In genomic region chr17:5630434-5630833, GRCh38 we compare ENCODE assay signal across 23 cellular contexts. TPM values are rescaled to one million over a fixed set of nuclear protein-coding genes. Genes with fewer than 3 reads are reported as not detected.
DNase-seq lines count a peak whose midpoint lies in the region; ATAC-seq and TF ChIP-seq lines count a peak whose summit lies in the region.
"Had no signal": no experiment of that assay in that cellular context is flagged by ENCODE, and none has a peak within 500 bp of the region (broad histone marks: within the 10 kb centered on the region; RNA-seq: fewer than 3 reads in every experiment).

No MANE protein-coding gene starts in this region.

- H3K9me2 ChIP-seq in SK-N-SH, result no peaks in the 10 kb centered on the region

- ATAC-seq in SK-N-SH treated with all-trans-retinoic acid at 6 μM for 48 hours (no peak), HG03280 (IDR thresholded peaks at IDR 0.05; ENCODE audit: unreplicated experiment) (no peak)
- ATAC-seq: activated CD4-positive, alpha-beta T cell treated with anti-CD3 and anti-CD28 coated beads for 36 hours; psoas muscle had no signal

- POLR2A ChIA-PET in SK-N-SH (lab: Yijun Ruan, JAX), result no interaction called here

- peak overlapping the region in 1 of 2 experiments; percentile 77; a peak in 2 of 4 replicates for H3K27ac ChIP-seq in SK-N-SH (ENCODE audit: low read depth in 2 of 2, low read length in 1 of 2)
- H3K27ac ChIP-seq: brain microvascular endothelial cell, hepatocyte, psoas muscle, vagina had no signal

- H3K27me3 ChIP-seq in SK-N-SH (ENCODE audit: insufficient read depth), result no peaks in the 10 kb centered on the region; the same call in 1 of the 2 replicates
- H3K27me3 ChIP-seq: brain microvascular endothelial cell, vagina had no signal

- H3K36me3 ChIP-seq in SK-N-SH (replicated peaks in 1 of 2; ENCODE audit: control insufficient read depth in 1 of 2, insufficient read depth in 2 of 2, low read length in 1 of 2), result no peaks in the 10 kb centered on the region
- H3K36me3 ChIP-seq: brain microvascular endothelial cell, vagina had no signal

- peak overlapping the region; percentile 63 for H3K4me2 ChIP-seq in SK-N-SH
- H3K4me2 ChIP-seq: hepatocyte had no signal

- H3K9ac ChIP-seq in SK-N-SH, result no peak overlapping the region

- no peaks in the 10 kb centered on the region for H4K20me1 ChIP-seq in SK-N-SH (ENCODE audit: insufficient read depth)

- H3K4me1 ChIP-seq in SK-N-SH (ENCODE audit: control insufficient read depth in 1 of 2, insufficient read depth in 2 of 2, low read depth in 1 of 2, low read length in 1 of 2), result peaks cover 0 to 24% of the 10 kb centered on the region in 2 experiments; a peak in 1 of 4 replicates
- H3K4me1 ChIP-seq: psoas muscle, vagina had no signal

- TF ChIP-seq CTCF in SK-N-SH (IDR thresholded peaks at IDR 0.05) (no peak), foreskin fibroblast (IDR thresholded peaks at IDR 0.05; ENCODE audit: low read depth, low read length) (no peak)

- WGBS in SK-N-SH (ENCODE audit: low lambda C conversion rate), result 8% methylated on average over 2 of the region's 2 CpGs

- H3K9me3 ChIP-seq in SK-N-SH, result no peaks in the 10 kb centered on the region
- H3K9me3 ChIP-seq: psoas muscle, vagina had no signal

- H3K79me2 ChIP-seq in SK-N-SH (ENCODE audit: insufficient read depth), result no peaks in the 10 kb centered on the region
- H3K79me2 ChIP-seq: hepatocyte had no signal

- H3K4me3 ChIP-seq in SK-N-SH (ENCODE audit: low read depth in 2 of 2, low read length in 1 of 2) (no peak overlapping the region), foreskin fibroblast (ENCODE audit: low read depth in 1 of 2, low read length in 2 of 2) (no peak overlapping the region)
- H3K4me3 ChIP-seq: hepatocyte, psoas muscle, vagina had no signal

- peak in 1 of 2 experiments; percentile 44; a peak in 1 of 4 replicates for TF ChIP-seq EP300 in SK-N-SH (IDR thresholded peaks at IDR 0.05; ENCODE audit: borderline replicate concordance in 1 of 2, low read depth in 1 of 2, low read length in 1 of 2)

- CTCF ChIA-PET in SK-N-SH (lab: Yijun Ruan, JAX), result no interaction called here

- no peak for TF ChIP-seq RAD21 in SK-N-SH (IDR thresholded peaks at IDR 0.05; ENCODE audit: low read length)

- peaks cover 13% of the 10 kb centered on the region for H3F3A ChIP-seq in SK-N-SH (replicated peaks; ENCODE audit: insufficient read depth)

- DNase-seq in SK-N-SH (no peak), RKO (ENCODE audit: low spot score) (peak; percentile 22), foreskin fibroblast (peak; percentile 94 to 95), stromal cell of bone marrow (ENCODE audit: low read depth) (peak; percentile 83), NCI-H345 (lab: John Stamatoyannopoulos, UW) (no peak)
- DNase-seq in stimulated activated CD4-positive, alpha-beta T cell treated with anti-CD3 and anti-CD28 coated beads, Interleukin-4, amount 100 ng/mL, for 24 hours, result no peak
- DNase-seq: 8988T; activated CD4-positive, alpha-beta T cell treated with anti-CD3 and anti-CD28 coated beads for 36 hours; activated naive CD8-positive, alpha-beta T cell treated with anti-CD3 and anti-CD28 coated beads, Interleukin-2, amount 10 ng/mL, durations not matched to agents 7 days and 5 days; brain microvascular endothelial cell; endodermal cell; GF-D8; NCI-H1092 treated with DMSO at 0.1 percent for 48 hours; NCI-H526; psoas muscle; stimulated activated CD4-positive, alpha-beta T cell treated with anti-CD3 and anti-CD28 coated beads, Interleukin-12 subunit alpha, Interleukin-12 subunit beta, amount 100 ng/mL, for 4 hours; stimulated activated CD8-positive, alpha-beta memory T cell treated with anti-CD3 and anti-CD28 coated beads, Interleukin-4, amount 100 ng/mL, for 48 hours; substantia nigra; SW 1271 had no signal

- no peak overlapping the region for H2AFZ ChIP-seq in SK-N-SH (ENCODE audit: low read depth)
- H2AFZ ChIP-seq: hepatocyte had no signal

TF ChIP-seq in SK-N-SH, 30 proteins besides CTCF, POLR2A, EP300 and RAD21:
- 0 out of 2 replicates have a peak, but pooled peaks have one; percentile 24 for TF ChIP-seq TEAD4 (IDR thresholded peaks at IDR 0.05; ENCODE audit: borderline replicate concordance, insufficient read depth)
- TF ChIP-seq TCF12 (IDR thresholded peaks at IDR 0.05), result peak; percentile 41
- TF ChIP-seq POLR2AphosphoS5 (IDR thresholded peaks at IDR 0.05; ENCODE audit: low read depth, low read length), result no peak
- TF ChIP-seq YY1 (IDR thresholded peaks at IDR 0.05; ENCODE audit: low read depth), result no peak
- TF ChIP-seq, protein P1, sequence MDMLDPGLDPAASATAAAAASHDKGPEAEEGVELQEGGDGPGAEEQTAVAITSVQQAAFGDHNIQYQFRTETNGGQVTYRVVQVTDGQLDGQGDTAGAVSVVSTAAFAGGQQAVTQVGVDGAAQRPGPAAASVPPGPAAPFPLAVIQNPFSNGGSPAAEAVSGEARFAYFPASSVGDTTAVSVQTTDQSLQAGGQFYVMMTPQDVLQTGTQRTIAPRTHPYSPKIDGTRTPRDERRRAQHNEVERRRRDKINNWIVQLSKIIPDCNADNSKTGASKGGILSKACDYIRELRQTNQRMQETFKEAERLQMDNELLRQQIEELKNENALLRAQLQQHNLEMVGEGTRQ (IDR thresholded peaks at IDR 0.05; ENCODE audit: borderline replicate concordance, low read depth, low read length), result no peak

TF ChIP-seq in SK-N-SH treated with all-trans-retinoic acid at 6 μM for 48 hours, 23 proteins besides CTCF, POLR2A, EP300 and RAD21 (continues in another document):
- TF ChIP-seq, protein P2, sequence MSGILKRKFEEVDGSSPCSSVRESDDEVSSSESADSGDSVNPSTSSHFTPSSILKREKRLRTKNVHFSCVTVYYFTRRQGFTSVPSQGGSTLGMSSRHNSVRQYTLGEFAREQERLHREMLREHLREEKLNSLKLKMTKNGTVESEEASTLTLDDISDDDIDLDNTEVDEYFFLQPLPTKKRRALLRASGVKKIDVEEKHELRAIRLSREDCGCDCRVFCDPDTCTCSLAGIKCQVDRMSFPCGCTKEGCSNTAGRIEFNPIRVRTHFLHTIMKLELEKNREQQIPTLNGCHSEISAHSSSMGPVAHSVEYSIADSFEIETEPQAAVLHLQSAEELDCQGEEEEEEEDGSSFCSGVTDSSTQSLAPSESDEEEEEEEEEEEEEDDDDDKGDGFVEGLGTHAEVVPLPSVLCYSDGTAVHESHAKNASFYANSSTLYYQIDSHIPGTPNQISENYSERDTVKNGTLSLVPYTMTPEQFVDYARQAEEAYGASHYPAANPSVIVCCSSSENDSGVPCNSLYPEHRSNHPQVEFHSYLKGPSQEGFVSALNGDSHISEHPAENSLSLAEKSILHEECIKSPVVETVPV (CRISPR knock-in tag; IDR thresholded peaks at IDR 0.05), result no peak
- TF ChIP-seq PPARA (CRISPR knock-in tag; IDR thresholded peaks at IDR 0.05; ENCODE audit: borderline replicate concordance) (no peak), ZNF8 (CRISPR knock-in tag; IDR thresholded peaks at IDR 0.05) (no peak), CSDC2 (CRISPR knock-in tag; IDR thresholded peaks at IDR 0.05) (no peak), ESRRG (CRISPR knock-in tag; IDR thresholded peaks at IDR 0.05) (no peak), PATZ1 (CRISPR knock-in tag; IDR thresholded peaks at IDR 0.05; ENCODE audit: borderline replicate concordance) (no peak), TCF4 (CRISPR knock-in tag; IDR thresholded peaks at IDR 0.05; ENCODE audit: borderline replicate concordance) (no peak), TSHZ2 (CRISPR knock-in tag; IDR thresholded peaks at IDR 0.05) (no peak), ZC3H10 (CRISPR knock-in tag; IDR thresholded peaks at IDR 0.05) (no peak)

RNA-seq across cellular contexts. Expression of gene NLRP1, which starts 46.1 kb away (rescaled TPM):
- 51.4 and 53.0 TPM in 2 replicates for polyA plus RNA-seq in SK-N-SH (2012; rRNA removed)
- 32.5 and 42.2 TPM in 2 replicates for polyA plus RNA-seq in SK-N-SH (2012; cell fraction: cytosol; rRNA removed)
- polyA plus RNA-seq in SK-N-SH (2012; cell fraction: nucleus; rRNA removed), result 87.5 and 109 TPM in 2 replicates

Comparison
In these comparisons a context has a peak if more than half of its experiments do, and no peak if none do; other contexts are left out.
1. DNase-seq: peak in RKO (single experiment), foreskin fibroblast (2 of 2) and stromal cell of bone marrow (single experiment); none in SK-N-SH (single experiment), stimulated activated CD4-positive, alpha-beta T cell treated with anti-CD3 and anti-CD28 coated beads, Interleukin-4, amount 100 ng/mL, for 24 hours (single experiment) and NCI-H345 (single experiment).